Comparison of ENCODE assay signal across 1 cellular context in the genomic region with DNA sequence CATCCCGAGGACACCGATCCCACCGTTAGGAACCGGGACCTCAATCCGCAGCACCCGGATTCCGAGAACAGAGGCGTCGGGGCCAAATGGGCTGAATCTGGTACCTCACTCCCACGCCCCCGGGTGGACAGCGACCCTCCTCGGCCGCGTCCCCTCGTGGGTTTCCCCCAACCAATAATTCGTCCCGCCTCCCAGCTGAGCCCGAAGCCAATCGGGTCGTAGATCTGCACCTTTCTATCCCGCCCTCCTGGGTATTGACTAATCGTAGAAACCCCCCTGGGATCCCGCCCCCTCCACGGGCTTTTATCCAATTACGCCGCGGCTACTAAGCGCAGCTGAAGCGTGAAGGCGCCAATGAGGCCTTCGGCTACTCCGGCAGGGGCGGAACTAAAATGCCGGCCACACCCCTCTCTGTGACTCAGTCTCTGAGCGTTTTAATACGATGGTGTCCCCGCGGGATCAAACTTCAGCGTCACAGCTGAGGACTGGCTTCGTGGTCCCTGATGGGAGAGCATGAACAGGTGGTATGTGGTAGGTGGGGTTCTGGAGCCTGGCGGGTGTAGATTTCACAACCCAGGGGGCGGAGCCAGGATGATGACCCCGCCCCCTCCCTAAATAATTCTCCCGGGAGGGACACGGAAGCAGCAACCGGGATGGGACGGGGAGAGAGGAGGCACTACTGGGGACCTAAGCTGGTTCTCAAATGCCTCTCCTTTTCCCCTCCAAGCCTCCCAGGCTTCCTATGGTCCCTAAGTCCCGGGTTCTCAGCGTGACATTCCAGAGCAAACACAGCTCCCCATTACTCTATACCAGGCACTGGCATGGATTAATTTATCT.
TF ChIP-seq lines count a peak whose summit lies in the region.

A gene with protein sequence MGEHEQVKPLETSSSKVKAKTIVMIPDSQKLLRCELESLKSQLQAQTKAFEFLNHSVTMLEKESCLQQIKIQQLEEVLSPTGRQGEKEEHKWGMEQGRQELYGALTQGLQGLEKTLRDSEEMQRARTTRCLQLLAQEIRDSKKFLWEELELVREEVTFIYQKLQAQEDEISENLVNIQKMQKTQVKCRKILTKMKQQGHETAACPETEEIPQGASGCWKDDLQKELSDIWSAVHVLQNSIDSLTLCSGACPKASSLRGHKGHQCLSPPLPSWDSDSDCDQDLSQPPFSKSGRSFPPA (plus strand): TSS at position 416 of the 837 bp plus-strand sequence. CDS start 88 bp downstream, at position 504.
A gene (minus strand): TSS at position 165 of the 837 bp plus-strand sequence. CDS start 649 bp downstream, outside the sequence.

TF ChIP-seq in K562, 482 proteins besides CTCF, POLR2A, EP300 and RAD21 (continued from another document and continues in another):
- TF ChIP-seq, protein P1, sequence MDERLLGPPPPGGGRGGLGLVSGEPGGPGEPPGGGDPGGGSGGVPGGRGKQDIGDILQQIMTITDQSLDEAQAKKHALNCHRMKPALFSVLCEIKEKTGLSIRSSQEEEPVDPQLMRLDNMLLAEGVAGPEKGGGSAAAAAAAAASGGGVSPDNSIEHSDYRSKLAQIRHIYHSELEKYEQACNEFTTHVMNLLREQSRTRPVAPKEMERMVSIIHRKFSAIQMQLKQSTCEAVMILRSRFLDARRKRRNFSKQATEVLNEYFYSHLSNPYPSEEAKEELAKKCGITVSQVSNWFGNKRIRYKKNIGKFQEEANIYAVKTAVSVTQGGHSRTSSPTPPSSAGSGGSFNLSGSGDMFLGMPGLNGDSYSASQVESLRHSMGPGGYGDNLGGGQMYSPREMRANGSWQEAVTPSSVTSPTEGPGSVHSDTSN (CRISPR knock-in tag; IDR thresholded peaks at IDR 0.05; ENCODE audit: low read depth): no peak
- TF ChIP-seq, protein P1 (tag; conservative IDR thresholded peaks at IDR 0.05; ENCODE audit: low read depth): peak; percentile 72; the same call in 1 of the 2 replicates
- TF ChIP-seq ERF (CRISPR knock-in tag; IDR thresholded peaks at IDR 0.05): 0 out of 2 replicates have a peak, but pooled peaks have one; percentile 20
- TF ChIP-seq, protein P2, sequence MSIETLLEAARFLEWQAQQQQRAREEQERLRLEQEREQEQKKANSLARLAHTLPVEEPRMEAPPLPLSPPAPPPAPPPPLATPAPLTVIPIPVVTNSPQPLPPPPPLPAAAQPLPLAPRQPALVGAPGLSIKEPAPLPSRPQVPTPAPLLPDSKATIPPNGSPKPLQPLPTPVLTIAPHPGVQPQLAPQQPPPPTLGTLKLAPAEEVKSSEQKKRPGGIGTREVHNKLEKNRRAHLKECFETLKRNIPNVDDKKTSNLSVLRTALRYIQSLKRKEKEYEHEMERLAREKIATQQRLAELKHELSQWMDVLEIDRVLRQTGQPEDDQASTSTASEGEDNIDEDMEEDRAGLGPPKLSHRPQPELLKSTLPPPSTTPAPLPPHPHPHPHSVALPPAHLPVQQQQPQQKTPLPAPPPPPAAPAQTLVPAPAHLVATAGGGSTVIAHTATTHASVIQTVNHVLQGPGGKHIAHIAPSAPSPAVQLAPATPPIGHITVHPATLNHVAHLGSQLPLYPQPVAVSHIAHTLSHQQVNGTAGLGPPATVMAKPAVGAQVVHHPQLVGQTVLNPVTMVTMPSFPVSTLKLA (conservative IDR thresholded peaks at IDR 0.05): peak; percentile 52 to 62; a peak in 1 of 4 replicates
- peak; percentile 35; the same call in 1 of the 2 replicates for TF ChIP-seq SMAD4 (CRISPR knock-in tag; conservative IDR thresholded peaks at IDR 0.05)
- peak in 1 of 2 experiments; percentile 19; a peak in 2 of 4 replicates for TF ChIP-seq TEAD1 (CRISPR knock-in tag; IDR thresholded peaks at IDR 0.05)
- TF ChIP-seq CBX3 (IDR thresholded peaks at IDR 0.05; ENCODE audit: borderline replicate concordance in 1 of 2, low read length in 2 of 2): peak in 1 of 2 experiments; percentile 63; a peak in 1 of 3 replicates
- peak; percentile 44; the same call in 1 of the 2 replicates for TF ChIP-seq SPI1 (IDR thresholded peaks at IDR 0.05; ENCODE audit: borderline replicate concordance, low read depth, low read length)
- no peak for TF ChIP-seq TEAD2 (tag; IDR thresholded peaks at IDR 0.05)
- TF ChIP-seq CC2D1A (IDR thresholded peaks at IDR 0.05): 0 out of 2 replicates have a peak, but pooled peaks have one; percentile 12
- TF ChIP-seq MCM2 (IDR thresholded peaks at IDR 0.05; ENCODE audit: low read depth): no peak
- TF ChIP-seq, protein P3, sequence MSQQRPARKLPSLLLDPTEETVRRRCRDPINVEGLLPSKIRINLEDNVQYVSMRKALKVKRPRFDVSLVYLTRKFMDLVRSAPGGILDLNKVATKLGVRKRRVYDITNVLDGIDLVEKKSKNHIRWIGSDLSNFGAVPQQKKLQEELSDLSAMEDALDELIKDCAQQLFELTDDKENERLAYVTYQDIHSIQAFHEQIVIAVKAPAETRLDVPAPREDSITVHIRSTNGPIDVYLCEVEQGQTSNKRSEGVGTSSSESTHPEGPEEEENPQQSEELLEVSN (IDR thresholded peaks at IDR 0.05; ENCODE audit: borderline replicate concordance in 1 of 2, extremely low read depth in 1 of 2, insufficient read depth in 1 of 2, insufficient read length in 1 of 2, low read depth in 1 of 2, low read length in 1 of 2, poor library complexity in 1 of 2, severe bottlenecking in 1 of 2): peak; percentile 47 to 64
- TF ChIP-seq ARID1B (IDR thresholded peaks at IDR 0.05): no peak
- 0 out of 2 replicates have a peak, but pooled peaks have one; percentile 26 for TF ChIP-seq ZNF232 (CRISPR knock-in tag; IDR thresholded peaks at IDR 0.05)
- TF ChIP-seq, protein P4, sequence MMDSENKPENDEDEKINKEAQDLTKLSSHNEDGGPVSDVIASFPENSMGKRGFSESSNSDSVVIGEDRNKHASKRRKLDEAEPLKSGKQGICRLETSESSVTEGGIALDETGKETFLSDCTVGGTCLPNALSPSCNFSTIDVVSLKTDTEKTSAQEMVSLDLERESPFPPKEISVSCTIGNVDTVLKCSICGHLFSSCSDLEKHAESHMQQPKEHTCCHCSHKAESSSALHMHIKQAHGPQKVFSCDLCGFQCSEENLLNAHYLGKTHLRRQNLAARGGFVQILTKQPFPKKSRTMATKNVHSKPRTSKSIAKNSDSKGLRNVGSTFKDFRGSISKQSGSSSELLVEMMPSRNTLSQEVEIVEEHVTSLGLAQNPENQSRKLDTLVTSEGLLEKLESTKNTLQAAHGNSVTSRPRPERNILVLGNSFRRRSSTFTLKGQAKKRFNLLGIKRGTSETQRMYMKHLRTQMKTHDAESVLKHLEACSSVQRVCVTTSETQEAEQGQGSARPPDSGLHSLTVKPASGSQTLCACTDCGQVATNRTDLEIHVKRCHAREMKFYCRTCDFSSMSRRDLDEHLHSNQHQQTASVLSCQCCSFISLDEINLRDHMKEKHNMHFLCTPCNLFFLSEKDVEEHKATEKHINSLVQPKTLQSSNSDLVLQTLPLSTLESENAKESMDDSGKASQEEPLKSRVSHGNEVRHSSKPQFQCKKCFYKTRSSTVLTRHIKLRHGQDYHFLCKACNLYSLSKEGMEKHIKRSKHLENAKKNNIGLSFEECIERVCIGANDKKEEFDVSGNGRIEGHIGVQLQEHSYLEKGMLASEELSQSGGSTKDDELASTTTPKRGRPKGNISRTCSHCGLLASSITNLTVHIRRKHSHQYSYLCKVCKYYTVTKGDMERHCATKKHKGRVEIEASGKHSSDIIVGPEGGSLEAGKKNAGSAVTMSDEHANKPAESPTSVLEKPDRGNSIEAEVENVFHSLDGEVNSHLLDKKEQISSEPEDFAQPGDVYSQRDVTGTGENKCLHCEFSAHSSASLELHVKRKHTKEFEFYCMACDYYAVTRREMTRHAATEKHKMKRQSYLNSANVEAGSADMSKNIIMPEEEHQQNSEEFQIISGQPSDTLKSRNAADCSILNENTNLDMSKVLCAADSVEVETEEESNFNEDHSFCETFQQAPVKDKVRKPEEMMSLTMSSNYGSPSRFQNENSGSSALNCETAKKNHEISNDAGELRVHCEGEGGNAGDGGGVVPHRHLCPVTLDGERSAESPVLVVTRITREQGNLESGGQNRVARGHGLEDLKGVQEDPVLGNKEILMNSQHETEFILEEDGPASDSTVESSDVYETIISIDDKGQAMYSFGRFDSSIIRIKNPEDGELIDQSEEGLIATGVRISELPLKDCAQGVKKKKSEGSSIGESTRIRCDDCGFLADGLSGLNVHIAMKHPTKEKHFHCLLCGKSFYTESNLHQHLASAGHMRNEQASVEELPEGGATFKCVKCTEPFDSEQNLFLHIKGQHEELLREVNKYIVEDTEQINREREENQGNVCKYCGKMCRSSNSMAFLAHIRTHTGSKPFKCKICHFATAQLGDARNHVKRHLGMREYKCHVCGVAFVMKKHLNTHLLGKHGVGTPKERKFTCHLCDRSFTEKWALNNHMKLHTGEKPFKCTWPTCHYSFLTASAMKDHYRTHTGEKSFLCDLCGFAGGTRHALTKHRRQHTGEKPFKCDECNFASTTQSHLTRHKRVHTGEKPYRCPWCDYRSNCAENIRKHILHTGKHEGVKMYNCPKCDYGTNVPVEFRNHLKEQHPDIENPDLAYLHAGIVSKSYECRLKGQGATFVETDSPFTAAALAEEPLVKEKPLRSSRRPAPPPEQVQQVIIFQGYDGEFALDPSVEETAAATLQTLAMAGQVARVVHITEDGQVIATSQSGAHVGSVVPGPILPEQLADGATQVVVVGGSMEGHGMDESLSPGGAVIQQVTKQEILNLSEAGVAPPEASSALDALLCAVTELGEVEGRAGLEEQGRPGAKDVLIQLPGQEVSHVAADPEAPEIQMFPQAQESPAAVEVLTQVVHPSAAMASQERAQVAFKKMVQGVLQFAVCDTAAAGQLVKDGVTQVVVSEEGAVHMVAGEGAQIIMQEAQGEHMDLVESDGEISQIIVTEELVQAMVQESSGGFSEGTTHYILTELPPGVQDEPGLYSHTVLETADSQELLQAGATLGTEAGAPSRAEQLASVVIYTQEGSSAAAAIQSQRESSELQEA (IDR thresholded peaks at IDR 0.05; ENCODE audit: low read depth): peak; percentile 94
- TF ChIP-seq EP400 (IDR thresholded peaks at IDR 0.05): peak; percentile 26; the same call in 1 of the 2 replicates
- TF ChIP-seq MTA3 (IDR thresholded peaks at IDR 0.05; ENCODE audit: borderline replicate concordance): peak; percentile 97
- peak; percentile 41; the same call in 1 of the 2 replicates for TF ChIP-seq TEAD4 (IDR thresholded peaks at IDR 0.05; ENCODE audit: low read length)
- TF ChIP-seq TEAD4 (CRISPR knock-in tag; IDR thresholded peaks at IDR 0.05; ENCODE audit: borderline replicate concordance): no peak
- TF ChIP-seq CEBPG (CRISPR knock-in tag; IDR thresholded peaks at IDR 0.05): peak; percentile 81
- TF ChIP-seq CEBPG (tag; conservative IDR thresholded peaks at IDR 0.05 in 1 of 2, IDR thresholded peaks at IDR 0.05 in 1 of 2): peak; percentile 86 to 92
- no peak for TF ChIP-seq HNRNPL (IDR thresholded peaks at IDR 0.05; ENCODE audit: low read depth, low read length)
- 0 out of 2 replicates have a peak, but pooled peaks have one; percentile 10 for TF ChIP-seq BHLHE40 (IDR thresholded peaks at IDR 0.05; ENCODE audit: low read length)
- TF ChIP-seq MEF2D (tag; conservative IDR thresholded peaks at IDR 0.05; ENCODE audit: low read depth): no peak
- TF ChIP-seq HDAC2 (IDR thresholded peaks at IDR 0.05): no peak; the same call in 1 of the 2 replicates
- TF ChIP-seq TBP (optimal IDR thresholded peaks at IDR 0.05; ENCODE audit: low read depth, low read length): peak; percentile 29
- TF ChIP-seq OTX1 (CRISPR knock-in tag; IDR thresholded peaks at IDR 0.05): 0 out of 2 replicates have a peak, but pooled peaks have one; percentile 50
- no peak for TF ChIP-seq KAT8 (IDR thresholded peaks at IDR 0.05; ENCODE audit: low read depth)
- peak; percentile 92 for TF ChIP-seq NEUROD1 (IDR thresholded peaks at IDR 0.05; ENCODE audit: borderline replicate concordance, low read depth, low read length, partially characterized antibody)
- peak; percentile 91 for TF ChIP-seq FOSL1 (tag; conservative IDR thresholded peaks at IDR 0.05)
- TF ChIP-seq YY1 (IDR thresholded peaks at IDR 0.05; ENCODE audit: borderline replicate concordance in 1 of 3, control insufficient read depth in 1 of 3, extremely low read depth in 1 of 3, insufficient read depth in 3 of 3, insufficient read length in 1 of 3, insufficient replicate concordance in 2 of 3, low read depth in 1 of 3, low read length in 2 of 3): peak in 2 of 3 experiments; percentile 46 to 71
- TF ChIP-seq POLR2B (IDR thresholded peaks at IDR 0.05; ENCODE audit: low read depth, partially characterized antibody): peak; percentile 20
- TF ChIP-seq CXXC5 (CRISPR knock-in tag; IDR thresholded peaks at IDR 0.05): peak; percentile 81
- TF ChIP-seq ASH1L (IDR thresholded peaks at IDR 0.05; ENCODE audit: borderline replicate concordance, low read depth, partially characterized antibody): peak; percentile 90
- 0 out of 2 replicates have a peak, but pooled peaks have one; percentile 4 for TF ChIP-seq TCF3 (CRISPR knock-in tag; IDR thresholded peaks at IDR 0.05)
- TF ChIP-seq EGR1 (conservative IDR thresholded peaks at IDR 0.05): peak; percentile 37; the same call in 1 of the 2 replicates
- TF ChIP-seq, protein P5, sequence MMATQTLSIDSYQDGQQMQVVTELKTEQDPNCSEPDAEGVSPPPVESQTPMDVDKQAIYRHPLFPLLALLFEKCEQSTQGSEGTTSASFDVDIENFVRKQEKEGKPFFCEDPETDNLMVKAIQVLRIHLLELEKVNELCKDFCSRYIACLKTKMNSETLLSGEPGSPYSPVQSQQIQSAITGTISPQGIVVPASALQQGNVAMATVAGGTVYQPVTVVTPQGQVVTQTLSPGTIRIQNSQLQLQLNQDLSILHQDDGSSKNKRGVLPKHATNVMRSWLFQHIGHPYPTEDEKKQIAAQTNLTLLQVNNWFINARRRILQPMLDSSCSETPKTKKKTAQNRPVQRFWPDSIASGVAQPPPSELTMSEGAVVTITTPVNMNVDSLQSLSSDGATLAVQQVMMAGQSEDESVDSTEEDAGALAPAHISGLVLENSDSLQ (IDR thresholded peaks at IDR 0.05): peak; percentile 95
- peak in 1 of 2 experiments; percentile 55; a peak in 1 of 4 replicates for TF ChIP-seq FOXA3 (CRISPR knock-in tag; conservative IDR thresholded peaks at IDR 0.05 in 1 of 2, IDR thresholded peaks at IDR 0.05 in 1 of 2)
- TF ChIP-seq, protein P6, sequence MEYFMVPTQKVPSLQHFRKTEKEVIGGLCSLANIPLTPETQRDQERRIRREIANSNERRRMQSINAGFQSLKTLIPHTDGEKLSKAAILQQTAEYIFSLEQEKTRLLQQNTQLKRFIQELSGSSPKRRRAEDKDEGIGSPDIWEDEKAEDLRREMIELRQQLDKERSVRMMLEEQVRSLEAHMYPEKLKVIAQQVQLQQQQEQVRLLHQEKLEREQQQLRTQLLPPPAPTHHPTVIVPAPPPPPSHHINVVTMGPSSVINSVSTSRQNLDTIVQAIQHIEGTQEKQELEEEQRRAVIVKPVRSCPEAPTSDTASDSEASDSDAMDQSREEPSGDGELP (CRISPR knock-in tag; IDR thresholded peaks at IDR 0.05; ENCODE audit: borderline replicate concordance): peak; percentile 98
